ENCODE assay signal across 9 cellular contexts in genomic region chr11:77073328-77074001, GRCh38. TPM values are rescaled to one million over a fixed set of nuclear protein-coding genes. Genes with fewer than 3 reads are reported as not detected.
DNase-seq lines count a peak whose midpoint lies in the region; FAIRE-seq and TF ChIP-seq lines count a peak whose summit lies in the region.
"Had no signal": no experiment of that assay in that cellular context is flagged by ENCODE, and none has a peak within 500 bp of the region (broad histone marks: within the 10 kb centered on the region; RNA-seq: fewer than 3 reads in every experiment).

No MANE protein-coding gene starts in this region.

- H3K79me1 ChIP-seq in H1 (ENCODE audit: low read depth, low read length) = no peaks in the 10 kb centered on the region; the same call in 1 of the 2 replicates

- CTCF ChIA-PET in H1 (lab: Charles Lee; ENCODE audit: partially characterized antibody) = interaction anchor here (0.6 to 4.5 kb wide), 7 partner anchors 10 to 83 kb away, joined by 3 to 63 read pairs (median 4); partner anchors contain the start of gene MYO7A

- H4K20me1 ChIP-seq in H1 (replicated peaks in 1 of 2; ENCODE audit: control insufficient read depth in 1 of 2, insufficient read depth in 2 of 2, low read length in 2 of 2) = peaks cover 0 to 2% of the 10 kb centered on the region in 2 experiments

- FAIRE-seq in H1 (lab: Jason Lieb, UNC) = no peak

- H3K27ac Mint-ChIP-seq in type B pancreatic cell = peak overlapping the region; percentile 39

- no peaks in the 10 kb centered on the region for H3K9me3 ChIP-seq in Peyer's patch
- no peaks in the 10 kb centered on the region for H3K9me3 ChIP-seq in H1 (ENCODE audit: insufficient read depth in 2 of 2, low read depth in 1 of 2, low read length in 1 of 2)
- H3K9me3 ChIP-seq in mesodermal cell (ENCODE audit: control insufficient read depth, low read length) = no peaks in the 10 kb centered on the region

- H3K18ac ChIP-seq in H1 (ENCODE audit: extremely low read depth, low read length) = no peak overlapping the region

- H3K4me1 ChIP-seq in Peyer's patch (peaks cover 0 to 74% (median 19%) of the 10 kb centered on the region in 4 donors), H1 (replicated peaks in 1 of 4; ENCODE audit: control insufficient read depth in 3 of 4, insufficient read depth in 4 of 4, low read length in 3 of 4) (peaks cover 0 to 4% (median 0%) of the 10 kb centered on the region in 4 experiments; a peak in 2 of 7 replicates), mesodermal cell (ENCODE audit: control insufficient read depth, insufficient read depth, low read length, poor library complexity, severe bottlenecking) (peaks cover 44% of the 10 kb centered on the region)

- TF ChIP-seq POLR2A in Peyer's patch (IDR thresholded peaks at IDR 0.05) (peak; percentile 55 to 83), H1 (IDR thresholded peaks at IDR 0.05; ENCODE audit: control extremely low read depth in 1 of 2, low read depth in 2 of 2, low read length in 2 of 2) (no peak)

- no peaks in the 10 kb centered on the region for H3K23me2 ChIP-seq in H1 (ENCODE audit: low read depth, low read length)

- peaks cover 4% of the 10 kb centered on the region for H3K27me3 Mint-ChIP-seq in type B pancreatic cell

- TF ChIP-seq RAD21 in H1 (IDR thresholded peaks at IDR 0.05 in 1 of 2, conservative IDR thresholded peaks at IDR 0.05 in 1 of 2; ENCODE audit: low read depth in 2 of 2, low read length in 2 of 2) = no peak

- WGBS in H1 (ENCODE audit: extremely low coverage in 1 of 2, insufficient coverage in 1 of 2, insufficient read length in 1 of 2, insufficient replicate concordance in 2 of 2, low coverage in 1 of 2, low lambda C conversion rate in 2 of 2, missing lambda C conversion rate in 1 of 2), 2 experiments = 87% methylated on average over 10 of the region's 11 CpGs; no CpG with 5 or more reads in 1 of the 2 experiments
- WGBS in mesodermal cell (ENCODE audit: insufficient coverage in 2 of 2), 2 experiments = 74 to 77% methylated on average over 5 to 8 of the region's 11 CpGs

- no peak overlapping the region for H3K4ac ChIP-seq in H1 (replicated peaks; ENCODE audit: insufficient read length, low read depth, low read length)

- peak overlapping the region; percentile 32 to 93 (median 84) for H3K27ac ChIP-seq in Peyer's patch
- H3K27ac ChIP-seq in H1 (ENCODE audit: low read depth, low read length) = no peak overlapping the region
- H3K27ac ChIP-seq in mesodermal cell (ENCODE audit: low read depth, low read length, severe bottlenecking) = peak overlapping the region; percentile 98

- peaks cover 27% of the 10 kb centered on the region for H3K4me1 Mint-ChIP-seq in type B pancreatic cell (ENCODE audit: unreplicated experiment)

- DNase-seq in DMS53 (lab: John Stamatoyannopoulos, UW) = peak; percentile 97
- DNase-seq in Peyer's patch = peak; percentile 47 to 94 (median 90)
- no peak for DNase-seq in H1 (ENCODE audit: low read depth in 1 of 2, low spot score in 2 of 2)
- peak; percentile 59 for DNase-seq in type B pancreatic cell (ENCODE audit: extremely low spot score, unreplicated experiment)
- no peak for DNase-seq in NCI-H1105 treated with DMSO at 0.1 percent for 48 hours (lab: John Stamatoyannopoulos, UW)
- DNase-seq in cortex of kidney (lab: John Stamatoyannopoulos, UW) = no peak
- no peak for DNase-seq in NCI-H1092 treated with DMSO at 0.1 percent for 48 hours (lab: John Stamatoyannopoulos, UW)

- no peak overlapping the region for H3K56ac ChIP-seq in H1 (replicated peaks; ENCODE audit: insufficient read length, low read depth, low read length)

- H3K79me2 ChIP-seq in H1 (ENCODE audit: control insufficient read depth in 1 of 2, insufficient read depth in 2 of 2, low read length in 2 of 2) = no peaks in the 10 kb centered on the region

- no peak overlapping the region for H2BK20ac ChIP-seq in H1 (ENCODE audit: low read length)

- peaks cover 7% of the 10 kb centered on the region for H3K9me3 Mint-ChIP-seq in type B pancreatic cell

- H3K36me3 ChIP-seq in Peyer's patch (no peaks in the 10 kb centered on the region), H1 (ENCODE audit: control insufficient read depth in 2 of 4, insufficient read depth in 4 of 4, low read length in 3 of 4) (no peaks in the 10 kb centered on the region), mesodermal cell (ENCODE audit: control insufficient read depth, insufficient read depth, low read length) (peaks cover 2% of the 10 kb centered on the region)

- H3K4me3 ChIP-seq in Peyer's patch (no peak overlapping the region), H1 (ENCODE audit: extremely low read depth in 1 of 4, insufficient read depth in 2 of 4, low read depth in 3 of 4, low read length in 4 of 4) (no peak overlapping the region), mesodermal cell (ENCODE audit: extremely low read depth, insufficient read depth, low read length, poor library complexity, severe bottlenecking) (no peak overlapping the region)

- TF ChIP-seq EP300 in H1 (IDR thresholded peaks at IDR 0.05; ENCODE audit: borderline replicate concordance in 1 of 2, low read depth in 2 of 2, low read length in 2 of 2) = no peak

- no peaks in the 10 kb centered on the region for H3K36me3 Mint-ChIP-seq in type B pancreatic cell

- no peak overlapping the region for H2BK12ac ChIP-seq in H1 (ENCODE audit: low read depth, low read length)

- H2BK5ac ChIP-seq in H1 (ENCODE audit: low read depth, low read length) = peak overlapping the region; percentile 21; the same call in 1 of the 2 replicates

- H3K4me2 ChIP-seq in H1 (ENCODE audit: insufficient read depth in 1 of 2, low read depth in 2 of 2, low read length in 2 of 2) = no peak overlapping the region

- H4K8ac ChIP-seq in H1 (ENCODE audit: extremely low read depth, insufficient read depth, low read length) = peak overlapping the region; percentile 86; the same call in 1 of the 2 replicates

- H4K91ac ChIP-seq in H1 (replicated peaks; ENCODE audit: insufficient read length, low read length) = no peak overlapping the region

- no peak overlapping the region for H4K5ac ChIP-seq in H1 (ENCODE audit: insufficient read length, low read depth, low read length)

- H3K23ac ChIP-seq in H1 (ENCODE audit: insufficient read length) = no peak overlapping the region

- no peak overlapping the region for H2AFZ ChIP-seq in H1 (ENCODE audit: low read length)

- POLR2A ChIA-PET in H1 (lab: Charles Lee; ENCODE audit: partially characterized antibody) = interaction anchor here (0.7 to 1.6 kb wide), 2 partner anchors 11 kb away, joined by 3 to 7 read pairs; no protein-coding TSS in a partner anchor

- TF ChIP-seq CTCF in Peyer's patch (IDR thresholded peaks at IDR 0.05) (peak in 4 of 6 experiments; percentile 22 to 85 (median 70)), H1 (IDR thresholded peaks at IDR 0.05; ENCODE audit: control extremely low read depth in 1 of 3, insufficient read depth in 1 of 3, low read depth in 1 of 3, low read length in 3 of 3) (no peak), type B pancreatic cell (conservative IDR thresholded peaks at IDR 0.05) (no peak)

- no peak overlapping the region for H2BK15ac ChIP-seq in H1 (ENCODE audit: low read length)

- no peak overlapping the region for H3K9ac ChIP-seq in H1 (replicated peaks in 1 of 4; ENCODE audit: extremely low read depth in 1 of 4, low read depth in 3 of 4, low read length in 3 of 4)

- no peak overlapping the region for H2AK5ac ChIP-seq in H1 (ENCODE audit: low read depth, low read length)

- H3K27me3 ChIP-seq in Peyer's patch (no peaks in the 10 kb centered on the region), H1 (replicated peaks in 1 of 4; ENCODE audit: control insufficient read depth in 3 of 4, extremely low read depth in 1 of 4, insufficient read depth in 3 of 4, low read length in 3 of 4) (no peaks in the 10 kb centered on the region)

- H3K14ac ChIP-seq in H1 (ENCODE audit: insufficient read length) = no peak overlapping the region

- peak overlapping the region; percentile 41 for H3K4me3 Mint-ChIP-seq in type B pancreatic cell

- H2BK120ac ChIP-seq in H1 (replicated peaks; ENCODE audit: low read depth, low read length) = no peak overlapping the region

RNA-seq across cellular contexts. Expression of gene CAPN5, which starts 6.7 kb away (rescaled TPM):
- total RNA-seq in Peyer's patch (100 to 1,000 TPM in 3 of 4 donors, 10 to 100 TPM in 1; 75.9 to 203 (median 162) TPM), type B pancreatic cell (ENCODE audit: low replicate concordance) (17.9 and 18.8 TPM in 2 replicates)
- total RNA-seq in H1 (2021; fragmentation: NEBNext Ultra II Directional; extraction: Animal tissue kit (Norgen Biotek cat#: 25700)) = 22.4 and 22.6 TPM in 2 replicates
- polyA plus RNA-seq in H1 (2011; rRNA removed) = 21.5 and 26.9 TPM in 2 replicates
- polyA plus RNA-seq in H1 (2011; cell fraction: cytosol; rRNA removed) = 15.4 TPM
- polyA plus RNA-seq in H1 (2011; cell fraction: nucleus; rRNA removed) = 32.7 TPM
- polyA plus RNA-seq in H1 (2012, experiment 1 of 2) = 10.3 to 18.4 TPM (median 16.8 TPM) in 4 replicates
- polyA plus RNA-seq in H1 (2012, experiment 2 of 2) = 14.6 TPM
- 16.3 TPM for polyA plus RNA-seq in H1 (2013, experiment 1 of 2)
- 16.6 TPM for polyA plus RNA-seq in H1 (2013, experiment 2 of 2)
- 15.2 and 16.7 TPM in 2 replicates for polyA minus RNA-seq in H1 (2011; rRNA and poly(A)+ RNA removed)
- polyA minus RNA-seq in H1 (2011; cell fraction: cytosol; rRNA and poly(A)+ RNA removed) = 10.2 TPM
- 11.1 TPM for polyA minus RNA-seq in H1 (2011; cell fraction: nucleus; rRNA and poly(A)+ RNA removed)
- polyA plus RNA-seq in mesodermal cell (2013, experiment 1 of 2) = 37.2 TPM
- polyA plus RNA-seq in mesodermal cell (2013, experiment 2 of 2) = 32.1 TPM

RNA-seq across cellular contexts. Expression of gene OMP, which starts 29.2 kb away (rescaled TPM):
- total RNA-seq in Peyer's patch (10 to 100 TPM; 11.2 to 44.3 (median 21.3) TPM), type B pancreatic cell (ENCODE audit: low replicate concordance) (0.86 and 0.94 TPM in 2 replicates)
- total RNA-seq in H1 (2021; fragmentation: NEBNext Ultra II Directional; extraction: Animal tissue kit (Norgen Biotek cat#: 25700)) = 0.75 TPM in 1 of 2 replicates, not detected in the other
- not detected in 2 replicates for polyA plus RNA-seq in H1 (2011; rRNA removed)
- polyA plus RNA-seq in H1 (2011; cell fraction: cytosol; rRNA removed) = not detected
- 1.3 TPM for polyA plus RNA-seq in H1 (2011; cell fraction: nucleus; rRNA removed)
- not detected in 4 replicates for polyA plus RNA-seq in H1 (2012, experiment 1 of 2)
- not detected for polyA plus RNA-seq in H1 (2012, experiment 2 of 2)
- not detected for polyA plus RNA-seq in H1 (2013, experiment 1 of 2)
- not detected for polyA plus RNA-seq in H1 (2013, experiment 2 of 2)
- 1.0 TPM in 1 of 2 replicates, not detected in the other for polyA minus RNA-seq in H1 (2011; rRNA and poly(A)+ RNA removed)
- not detected for polyA minus RNA-seq in H1 (2011; cell fraction: cytosol; rRNA and poly(A)+ RNA removed)
- polyA minus RNA-seq in H1 (2011; cell fraction: nucleus; rRNA and poly(A)+ RNA removed) = 2.4 TPM
- not detected for polyA plus RNA-seq in mesodermal cell (2013, experiment 1 of 2)
- not detected for polyA plus RNA-seq in mesodermal cell (2013, experiment 2 of 2)
- total RNA-seq: epithelial cell of proximal tubule had no signal

RNA-seq across cellular contexts. Expression of gene B3GNT6, which starts 39.3 kb away (rescaled TPM):
- total RNA-seq in Peyer's patch (10 to 100 TPM in 3 of 4 donors, 1 to 10 TPM in 1; 5.0 to 76.4 (median 26.2) TPM), type B pancreatic cell (ENCODE audit: low replicate concordance) (0.29 and 0.39 TPM in 2 replicates)
- total RNA-seq in H1 (2021; fragmentation: NEBNext Ultra II Directional; extraction: Animal tissue kit (Norgen Biotek cat#: 25700)) = not detected in 2 replicates
- polyA plus RNA-seq in H1 (2011; rRNA removed) = 0.02 TPM in 1 of 2 replicates, not detected in the other
- not detected for polyA plus RNA-seq in H1 (2011; cell fraction: cytosol; rRNA removed)
- polyA plus RNA-seq in H1 (2011; cell fraction: nucleus; rRNA removed) = not detected
- polyA plus RNA-seq in H1 (2012, experiment 1 of 2) = not detected in 4 replicates
- polyA plus RNA-seq in H1 (2012, experiment 2 of 2) = not detected
- not detected for polyA plus RNA-seq in H1 (2013, experiment 1 of 2)
- not detected for polyA plus RNA-seq in H1 (2013, experiment 2 of 2)
- polyA minus RNA-seq in H1 (2011; rRNA and poly(A)+ RNA removed) = 0.06 TPM in 1 of 2 replicates, not detected in the other
- polyA minus RNA-seq in H1 (2011; cell fraction: cytosol; rRNA and poly(A)+ RNA removed) = not detected
- polyA minus RNA-seq in H1 (2011; cell fraction: nucleus; rRNA and poly(A)+ RNA removed) = not detected
- not detected for polyA plus RNA-seq in mesodermal cell (2013, experiment 1 of 2)
- not detected for polyA plus RNA-seq in mesodermal cell (2013, experiment 2 of 2)
- total RNA-seq: epithelial cell of proximal tubule had no signal

RNA-seq across cellular contexts. Expression of gene MYO7A, which starts 54.6 kb away (rescaled TPM):
- total RNA-seq in Peyer's patch = 10 to 100 TPM in 1 of 4 donors, 1 to 10 TPM in 3; 6.1 to 15.7 (median 7.1) TPM
- total RNA-seq in H1 (2021; fragmentation: NEBNext Ultra II Directional; extraction: Animal tissue kit (Norgen Biotek cat#: 25700)) = 1.9 and 2.4 TPM in 2 replicates
- polyA plus RNA-seq in H1 (2011; rRNA removed) = 1.5 and 1.9 TPM in 2 replicates
- 1.5 TPM for polyA plus RNA-seq in H1 (2011; cell fraction: cytosol; rRNA removed)
- polyA plus RNA-seq in H1 (2011; cell fraction: nucleus; rRNA removed) = 10.0 TPM
- 1.7 to 2.5 TPM (median 2.0 TPM) in 4 replicates for polyA plus RNA-seq in H1 (2012, experiment 1 of 2)
- polyA plus RNA-seq in H1 (2012, experiment 2 of 2) = 1.2 TPM
- polyA plus RNA-seq in H1 (2013, experiment 1 of 2) = 1.5 TPM
- 1.3 TPM for polyA plus RNA-seq in H1 (2013, experiment 2 of 2)
- 1.0 TPM in 2 replicates for polyA minus RNA-seq in H1 (2011; rRNA and poly(A)+ RNA removed)
- polyA minus RNA-seq in H1 (2011; cell fraction: cytosol; rRNA and poly(A)+ RNA removed) = 1.1 TPM
- polyA minus RNA-seq in H1 (2011; cell fraction: nucleus; rRNA and poly(A)+ RNA removed) = 2.4 TPM
- polyA plus RNA-seq in mesodermal cell (2013, experiment 1 of 2) = 6.3 TPM
- polyA plus RNA-seq in mesodermal cell (2013, experiment 2 of 2) = 4.5 TPM
- total RNA-seq in type B pancreatic cell (ENCODE audit: low replicate concordance) = 2.8 and 5.3 TPM in 2 replicates

Comparison
In these comparisons a context has a peak if more than half of its experiments do, and no peak if none do; other contexts are left out.
1. DNase-seq: peak in DMS53 (single experiment), Peyer's patch (3 of 3) and type B pancreatic cell (single experiment); none in H1 (0 of 2), NCI-H1105 treated with DMSO at 0.1 percent for 48 hours (single experiment), cortex of kidney (single experiment) and NCI-H1092 treated with DMSO at 0.1 percent for 48 hours (single experiment).
2. CTCF ChIP-seq: peak in Peyer's patch (4 of 6); none in H1 (0 of 3) and type B pancreatic cell (single experiment).
3. POLR2A ChIP-seq: peak in Peyer's patch (2 of 2); none in H1 (0 of 2).